In the genomic region with DNA sequence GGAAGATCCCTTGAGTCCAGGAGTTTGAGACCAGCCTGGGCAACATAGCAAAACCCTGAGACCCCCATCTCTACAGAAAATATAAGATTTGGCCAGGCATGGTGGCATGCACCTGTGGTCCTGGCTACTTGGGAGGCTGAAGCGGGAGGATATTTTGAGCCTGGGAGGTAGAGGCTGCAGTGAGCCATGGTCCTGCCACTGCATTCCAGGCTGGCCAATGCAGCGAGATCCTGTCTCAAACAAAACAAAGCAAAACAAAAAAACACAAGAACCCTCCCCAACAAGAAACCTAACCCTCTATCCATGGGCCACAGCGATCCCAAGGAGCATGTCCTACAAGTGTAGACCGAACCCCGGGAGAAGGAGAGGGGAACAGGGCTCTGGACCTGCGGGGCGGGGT, we compare ENCODE assay signal across 12 cellular contexts.
DNase-seq lines count a peak whose midpoint lies in the region; ATAC-seq and TF ChIP-seq lines count a peak whose summit lies in the region.
"Had no signal": no experiment of that assay in that cellular context is flagged by ENCODE, and none has a peak within 500 bp of the region (broad histone marks: within the 10 kb centered on the region; RNA-seq: fewer than 3 reads in every experiment).

No MANE protein-coding gene starts in this region.

- H3K27ac ChIP-seq in HEK293 (ENCODE audit: extremely low read depth, low read depth, low read length), result no peak overlapping the region
- H3K27ac ChIP-seq in brain microvascular endothelial cell, result no peak overlapping the region

- ATAC-seq in central memory CD8-positive, alpha-beta T cell (replicated peaks; ENCODE audit: extremely low read depth, poor library complexity, severe bottlenecking), result no peak

- DNase-seq in activated naive CD4-positive, alpha-beta T cell treated with Interleukin-2 at 50 U/mL for 16 hours, result no peak
- DNase-seq in central memory CD8-positive, alpha-beta T cell (ENCODE audit: low spot score in 2 of 2), result no peak
- DNase-seq in progenitor cell of endocrine pancreas (ENCODE audit: low spot score, unreplicated experiment) (no peak), brain microvascular endothelial cell (no peak), G401 (ENCODE audit: low spot score) (no peak)
- DNase-seq: COR-L47, KBM-7, NCI-H1417 treated with DMSO at 0.1 percent for 48 hours, NCI-H1930, SIG-M5 had no signal

- CTCF ChIA-PET in HEK293 (lab: Yijun Ruan, JAX), result interaction anchor here (0.5 to 1.6 kb wide), 2 partner anchors 10 to 55 kb away, joined by 5 read pairs; no protein-coding TSS in a partner anchor

- in situ Hi-C loops in brain microvascular endothelial cell (cut with HindIII; ENCODE audit: low pct_ligation_motif_present, low sequenced_read_pairs) (no loop called here), G401 (cut with HindIII; ENCODE audit: low sequenced_read_pairs) (no loop called here)

- no peaks in the 10 kb centered on the region for H3K27me3 ChIP-seq in brain microvascular endothelial cell (replicated peaks)

- H3K4me1 ChIP-seq in HEK293 (ENCODE audit: control insufficient read depth, insufficient read depth, low read length), result peaks cover 6% of the 10 kb centered on the region

- H3K9me3 Mint-ChIP-seq in activated naive CD4-positive, alpha-beta T cell treated with anti-CD3 and anti-CD28 coated beads, Interleukin-2, amount 50 U/mL, for 24 hours, result no peaks in the 10 kb centered on the region
- H3K9me3 Mint-ChIP-seq in central memory CD8-positive, alpha-beta T cell, result no peaks in the 10 kb centered on the region
- H3K9me3 Mint-ChIP-seq in progenitor cell of endocrine pancreas (ENCODE audit: low read depth), result no peaks in the 10 kb centered on the region

- H3K27ac Mint-ChIP-seq in activated naive CD4-positive, alpha-beta T cell treated with anti-CD3 and anti-CD28 coated beads, Interleukin-2, amount 50 U/mL, for 24 hours, result peak overlapping the region; percentile 41
- H3K27ac Mint-ChIP-seq in central memory CD8-positive, alpha-beta T cell (ENCODE audit: low read depth), result peak overlapping the region; percentile 35
- peak overlapping the region; percentile 76 for H3K27ac Mint-ChIP-seq in progenitor cell of endocrine pancreas

- H3K36me3 ChIP-seq in HEK293 (ENCODE audit: control insufficient read depth in 2 of 2, insufficient read depth in 1 of 2, low read length in 2 of 2) (no peaks in the 10 kb centered on the region), brain microvascular endothelial cell (replicated peaks) (no peaks in the 10 kb centered on the region)

- no peak overlapping the region for H3K4me3 ChIP-seq in HEK293 (ENCODE audit: low read depth, low read length)
- H3K4me3 ChIP-seq in brain microvascular endothelial cell (ENCODE audit: low read depth, low read length), result no peak overlapping the region

- no peaks in the 10 kb centered on the region for H3K27me3 Mint-ChIP-seq in activated naive CD4-positive, alpha-beta T cell treated with anti-CD3 and anti-CD28 coated beads, Interleukin-2, amount 50 U/mL, for 24 hours
- H3K27me3 Mint-ChIP-seq in central memory CD8-positive, alpha-beta T cell, result peaks cover 7% of the 10 kb centered on the region
- H3K27me3 Mint-ChIP-seq in progenitor cell of endocrine pancreas, result peaks cover 17% of the 10 kb centered on the region

- no peaks in the 10 kb centered on the region for H3K36me3 Mint-ChIP-seq in activated naive CD4-positive, alpha-beta T cell treated with anti-CD3 and anti-CD28 coated beads, Interleukin-2, amount 50 U/mL, for 24 hours
- H3K36me3 Mint-ChIP-seq in central memory CD8-positive, alpha-beta T cell (ENCODE audit: insufficient read depth), result peaks cover 2% of the 10 kb centered on the region
- H3K36me3 Mint-ChIP-seq in progenitor cell of endocrine pancreas (ENCODE audit: insufficient read depth), result no peaks in the 10 kb centered on the region

- H3K9me3 ChIP-seq in HEK293 (ENCODE audit: control insufficient read depth, insufficient read depth, low read depth, low read length), result no peaks in the 10 kb centered on the region

- no peak overlapping the region for H3K4me3 Mint-ChIP-seq in activated naive CD4-positive, alpha-beta T cell treated with anti-CD3 and anti-CD28 coated beads, Interleukin-2, amount 50 U/mL, for 24 hours
- no peak overlapping the region for H3K4me3 Mint-ChIP-seq in central memory CD8-positive, alpha-beta T cell
- no peak overlapping the region for H3K4me3 Mint-ChIP-seq in progenitor cell of endocrine pancreas (ENCODE audit: low read depth)

- POLR2A ChIA-PET in HEK293 (lab: Yijun Ruan, JAX), result no interaction called here

- TF ChIP-seq CTCF in HEK293 (tag by site-specific recombination; IDR thresholded peaks at IDR 0.05) (no peak), progenitor cell of endocrine pancreas (IDR thresholded peaks at IDR 0.05; ENCODE audit: unreplicated experiment) (no peak), brain microvascular endothelial cell (IDR thresholded peaks at IDR 0.05; ENCODE audit: low read depth, low read length, missing control alignments) (no peak)

- peaks cover 35% of the 10 kb centered on the region for H3K4me1 Mint-ChIP-seq in activated naive CD4-positive, alpha-beta T cell treated with anti-CD3 and anti-CD28 coated beads, Interleukin-2, amount 50 U/mL, for 24 hours
- H3K4me1 Mint-ChIP-seq in central memory CD8-positive, alpha-beta T cell, result peaks cover 22% of the 10 kb centered on the region
- peaks cover 7% of the 10 kb centered on the region for H3K4me1 Mint-ChIP-seq in progenitor cell of endocrine pancreas (ENCODE audit: low read depth)

TF ChIP-seq in HEK293, 187 proteins besides CTCF, POLR2A, EP300 and RAD21:
- TF ChIP-seq ZNF121 (tag by site-specific recombination; IDR thresholded peaks at IDR 0.05) (0 out of 2 replicates have a peak, but pooled peaks have one; percentile 59), ZIC2 (tag by site-specific recombination; IDR thresholded peaks at IDR 0.05) (no peak)
